8 cellular contexts compared by ENCODE assay signal in genomic region chr7:42911482-42912447, GRCh38. TPM values are rescaled to one million over a fixed set of nuclear protein-coding genes. Genes with fewer than 3 reads are reported as not detected.
DNase-seq lines count a peak whose midpoint lies in the region; ATAC-seq and TF ChIP-seq lines count a peak whose summit lies in the region.

C7orf25 (minus strand) TSS chr7:42912070; CDS start chr7:42910900, 1,170 bp downstream.

- intact Hi-C loops in right lobe of liver (cut with DNase I) = no loop called here

- H3K27me3 ChIP-seq in right lobe of liver = no peaks in the 10 kb centered on the region

- H3K9me3 ChIP-seq in right lobe of liver = no peaks in the 10 kb centered on the region

- H3K4me3 ChIP-seq in right lobe of liver = peak within 1 kb of the TSS; percentile 73 to 96 (median 75)

- 2% methylated on average over 14 of the region's 94 CpGs for WGBS in right lobe of liver (ENCODE audit: insufficient coverage, low coverage, low lambda C conversion rate, missing lambda C conversion rate)

- H3K27ac ChIP-seq in C4-2B = peak within 1 kb of the TSS; percentile 90
- peak within 1 kb of the TSS; percentile 76 to 90 (median 89) for H3K27ac ChIP-seq in right lobe of liver

- TF ChIP-seq POLR2A in right lobe of liver (IDR thresholded peaks at IDR 0.05) = peak; percentile 59

- peak; percentile 91 for DNase-seq in NCI-H748 treated with DMSO at 0.1 percent for 48 hours (lab: John Stamatoyannopoulos, UW)
- peak; percentile 94 to 96 for DNase-seq in activated CD4-positive, alpha-beta T cell treated with anti-CD3 and anti-CD28 coated beads, Interleukin-2, amount 50 U/mL, for 48 hours
- DNase-seq in dermis microvascular lymphatic vessel endothelial cell (ENCODE audit: low read depth in 2 of 2) = peak; percentile 83 to 96
- DNase-seq in right lobe of liver = peak; percentile 98
- peak; percentile 94 to 95 for DNase-seq in stimulated activated CD4-positive, alpha-beta T cell treated with anti-CD3 and anti-CD28 coated beads, Interleukin-4, amount 100 ng/mL, for 4 hours

- ATAC-seq in GM19397 (IDR thresholded peaks at IDR 0.05; ENCODE audit: unreplicated experiment) (peak; percentile 93), HG03565 (IDR thresholded peaks at IDR 0.05; ENCODE audit: unreplicated experiment) (peak; percentile 90), right lobe of liver (peak; percentile 94 to 97 (median 96))

- TF ChIP-seq CTCF in C4-2B (conservative IDR thresholded peaks at IDR 0.05) (no peak; the same call in 1 of the 2 replicates), right lobe of liver (IDR thresholded peaks at IDR 0.05) (no peak)

- peaks cover 0 to 36% (median 6%) of the 10 kb centered on the region in 4 donors for H3K4me1 ChIP-seq in right lobe of liver

- peaks cover 0 to 11% (median 4%) of the 10 kb centered on the region in 4 donors for H3K36me3 ChIP-seq in right lobe of liver

RNA-seq across cellular contexts. Expression of gene C7orf25, which starts in this region (rescaled TPM):
- total RNA-seq in dermis microvascular lymphatic vessel endothelial cell = 2.6 and 4.4 TPM in 2 replicates
- total RNA-seq in right lobe of liver = 1 to 10 TPM; 2.4 to 6.7 (median 3.7) TPM

Comparison
In these comparisons a context has a peak if more than half of its experiments do, and no peak if none do; other contexts are left out.
1. Peak in every context shown above with its lines: DNase-seq, ATAC-seq, H3K4me3 ChIP-seq and H3K27ac ChIP-seq.